In genomic region chr19:30153326-30154210, GRCh38 we compare ENCODE assay signal across 13 cellular contexts.
A peak's percentile ranks its signal among the peaks of the same experiment; 100 is the strongest.
DNase-seq lines count a peak whose midpoint lies in the region; ATAC-seq, FAIRE-seq and TF ChIP-seq lines count a peak whose summit lies in the region.
"Had no signal": no experiment of that assay in that cellular context is flagged by ENCODE, and none has a peak within 500 bp of the region (broad histone marks: within the 10 kb centered on the region; RNA-seq: fewer than 3 reads in every experiment).

No MANE protein-coding gene starts in this region.

- H3K4me1 ChIP-seq in OCI-LY3 (ENCODE audit: low read length): peaks cover 25% of the 10 kb centered on the region
- peaks cover 0 to 6% (median 0%) of the 10 kb centered on the region in 4 donors for H3K4me1 ChIP-seq in tibial nerve
- H3K4me1 ChIP-seq in mammary epithelial cell (ENCODE audit: insufficient read depth, low read length): no peaks in the 10 kb centered on the region
- H3K4me1 ChIP-seq: heart right ventricle had no signal

- in situ Hi-C loops in mammary epithelial cell (cut with MboI; ENCODE audit: low sequenced_read_pairs in 2 of 2): no loop called here

- H4K20me1 ChIP-seq in OCI-LY3 (ENCODE audit: insufficient read depth, low read length) (peaks cover 9% of the 10 kb centered on the region), mammary epithelial cell (ENCODE audit: insufficient read depth, low read length) (no peaks in the 10 kb centered on the region)

- H3K27me3 ChIP-seq in OCI-LY3 (ENCODE audit: low read depth, low read length) (peaks cover 63% of the 10 kb centered on the region), tibial nerve (no peaks in the 10 kb centered on the region), mammary epithelial cell (ENCODE audit: insufficient read depth, low read length) (no peaks in the 10 kb centered on the region)

- intact Hi-C loops in mammary epithelial cell (cut with micrococcal nuclease): no loop called here

- dilution Hi-C loops in mammary epithelial cell (cut with HindIII; ENCODE audit: low sequenced_read_pairs): no loop called here

- H3K4me2 ChIP-seq in OCI-LY3 (ENCODE audit: low read length) (peak overlapping the region; percentile 87), mammary epithelial cell (ENCODE audit: insufficient read depth, low read depth, low read length) (no peak overlapping the region)

- FAIRE-seq in GM18507 (lab: Jason Lieb, UNC): peak; percentile 85
- FAIRE-seq: HTR-8/SVneo had no signal

- no peak for TF ChIP-seq EP300 in tibial nerve (IDR thresholded peaks at IDR 0.05)

- CTCF ChIA-PET in mammary epithelial cell (lab: Charles Lee; ENCODE audit: low non-redundant PET): no interaction called here

- H3K9me3 ChIP-seq in OCI-LY3 (ENCODE audit: insufficient read depth, low read length): no peaks in the 10 kb centered on the region
- H3K9me3 ChIP-seq in tibial nerve: no peaks in the 10 kb centered on the region
- H3K9me3 ChIP-seq in mammary epithelial cell (replicated peaks; ENCODE audit: insufficient read depth, low read length): peaks cover 41% of the 10 kb centered on the region
- H3K9me3 ChIP-seq: heart right ventricle had no signal

- H3K27ac ChIP-seq in OCI-LY3 (ENCODE audit: low read length) (no peak overlapping the region), tibial nerve (no peak overlapping the region), mammary epithelial cell (ENCODE audit: insufficient read depth, low read depth, low read length) (no peak overlapping the region)
- H3K27ac ChIP-seq: heart right ventricle had no signal

- ATAC-seq in GM19452 (IDR thresholded peaks at IDR 0.05; ENCODE audit: unreplicated experiment) (peak; percentile 83), HG02970 (IDR thresholded peaks at IDR 0.05; ENCODE audit: low FRiP score, unreplicated experiment) (peak; percentile 59), left lobe of liver (no peak)
- ATAC-seq: activated CD4-positive, alpha-beta T cell treated with anti-CD3 and anti-CD28 coated beads for 36 hours; heart right ventricle had no signal

- H3K36me3 ChIP-seq in OCI-LY3 (replicated peaks; ENCODE audit: low read depth, low read length) (no peaks in the 10 kb centered on the region), tibial nerve (no peaks in the 10 kb centered on the region), mammary epithelial cell (ENCODE audit: insufficient read depth, low read length) (no peaks in the 10 kb centered on the region)
- H3K36me3 ChIP-seq: heart right ventricle had no signal

- DNase-seq in GM18507 (ENCODE audit: extremely low spot score, insufficient read length, low read depth): peak; percentile 9
- no peak for DNase-seq in left lobe of liver (ENCODE audit: low spot score)
- no peak for DNase-seq in nucleus accumbens (lab: John Stamatoyannopoulos, UW)
- no peak for DNase-seq in tibial nerve (ENCODE audit: low spot score in 2 of 2)
- no peak for DNase-seq in mammary epithelial cell
- DNase-seq: activated CD4-positive, alpha-beta T cell treated with anti-CD3 and anti-CD28 coated beads for 36 hours; dermis blood vessel endothelial cell; heart right ventricle; mesendoderm had no signal

- BruUV-seq in mammary epithelial cell (replicated peaks; lab: Mats Ljungman, UMichigan): no TSS peak

- H3K9ac ChIP-seq in OCI-LY3 (ENCODE audit: low read length) (peak overlapping the region; percentile 8; the same call in 1 of the 2 replicates), mammary epithelial cell (ENCODE audit: insufficient read depth, low read length) (no peak overlapping the region)

- TF ChIP-seq POLR2A in tibial nerve (IDR thresholded peaks at IDR 0.05): no peak

- H3K4me3 ChIP-seq in OCI-LY3 (ENCODE audit: low read length) (peak overlapping the region; percentile 67), tibial nerve (no peak overlapping the region), mammary epithelial cell (replicated peaks in 1 of 3; ENCODE audit: insufficient read depth in 1 of 3, low read depth in 2 of 3, low read length in 3 of 3) (no peak overlapping the region)
- H3K4me3 ChIP-seq: heart right ventricle had no signal

- TF ChIP-seq CTCF in OCI-LY3 (IDR thresholded peaks at IDR 0.05; ENCODE audit: low read depth, low read length) (no peak), tibial nerve (IDR thresholded peaks at IDR 0.05) (no peak), mammary epithelial cell (conservative IDR thresholded peaks at IDR 0.05 in 1 of 2, IDR thresholded peaks at IDR 0.05 in 1 of 2; ENCODE audit: extremely low read depth in 1 of 2, insufficient read depth in 1 of 2, low read depth in 1 of 2, low read length in 2 of 2) (no peak)

- 53 to 55% methylated on average over 18 of the region's 18 CpGs for WGBS in tibial nerve, 2 donors
- 75% methylated on average over 18 of the region's 18 CpGs for WGBS in mammary epithelial cell (ENCODE audit: low coverage, missing lambda C conversion rate)

- H2AFZ ChIP-seq in OCI-LY3 (ENCODE audit: low read depth, low read length) (no peak overlapping the region), mammary epithelial cell (ENCODE audit: low read depth, low read length) (no peak overlapping the region)

- H3K79me2 ChIP-seq in OCI-LY3 (ENCODE audit: low read length): no peaks in the 10 kb centered on the region
- H3K79me2 ChIP-seq in mammary epithelial cell (ENCODE audit: insufficient read depth, low read length): no peaks in the 10 kb centered on the region
